26 cellular contexts compared by ENCODE assay signal in the genomic region with DNA sequence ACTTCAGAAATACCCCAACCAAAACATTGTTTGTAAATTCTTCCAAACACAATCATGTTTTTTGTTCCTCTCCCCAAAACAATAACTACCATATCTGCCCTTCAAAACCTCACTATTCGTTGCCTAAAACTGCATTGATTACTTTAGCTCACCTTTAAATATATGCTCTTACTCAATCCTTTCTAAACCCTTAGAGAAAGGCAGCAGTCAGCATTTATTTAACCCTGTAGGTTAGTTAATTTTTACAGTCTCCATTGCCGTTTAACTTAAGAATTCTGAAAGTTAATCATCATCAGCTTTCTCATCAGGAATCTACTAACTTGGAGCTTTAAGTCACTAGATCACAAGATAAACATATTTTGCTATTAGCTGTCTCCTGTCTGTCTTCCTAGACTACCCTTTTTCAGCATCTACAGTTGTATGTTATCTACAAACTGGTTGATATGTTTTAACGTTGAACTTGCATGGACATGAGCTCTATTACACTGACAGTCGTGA.
"Had no signal": no experiment of that assay in that cellular context is flagged by ENCODE, and none has a peak within 500 bp of the region (broad histone marks: within the 10 kb centered on the region; RNA-seq: fewer than 3 reads in every experiment).

No MANE protein-coding gene starts in this region.

- DNase-seq: activated CD4-positive, alpha-beta T cell treated with anti-CD3 and anti-CD28 coated beads for 4 hours; activated CD4-positive, alpha-beta T cell treated with anti-CD3 and anti-CD28 coated beads, Interleukin-2, amount 50 U/mL, for 4 hours; activated gamma-delta T cell; activated naive CD4-positive, alpha-beta T cell treated with anti-CD3 and anti-CD28 coated beads, Interleukin-2, amount 10 ng/mL, durations not matched to agents 7 days and 5 days; activated naive CD8-positive, alpha-beta T cell treated with anti-CD3 and anti-CD28 coated beads, Interleukin-2, amount 10 ng/mL, durations not matched to agents 7 days and 5 days; brain microvascular endothelial cell; caudate nucleus; cortex of kidney; effector memory CD8-positive, alpha-beta T cell; head of caudate nucleus; hippocampal formation; left ventricle myocardium inferior; mucosa of descending colon; ovary; stimulated activated CD4-positive, alpha-beta T cell treated with anti-CD3 and anti-CD28 coated beads, Interleukin-15, amount 100 ng/mL, for 24 hours; stimulated activated CD4-positive, alpha-beta T cell treated with anti-CD3 and anti-CD28 coated beads, Interleukin-2, amount 100 ng/mL, for 24 hours; stimulated activated naive CD4-positive, alpha-beta T cell; tibial artery; upper lobe of right lung had no signal

- ATAC-seq: effector memory CD8-positive, alpha-beta T cell; gastroesophageal sphincter; mucosa of descending colon; natural killer cell treated with Interleukin-12 subunit alpha and Interleukin-12 subunit beta and Interleukin-15 and Interleukin-18, amount 100 ng/mL, for 72 hours; upper lobe of right lung had no signal

- H3K4me3 ChIP-seq: ascending aorta, gastroesophageal sphincter, left ventricle myocardium inferior, lung, mucosa of descending colon, ovary, prostate gland, suprapubic skin, tibial artery, upper lobe of right lung had no signal

- H3K27me3 ChIP-seq: ascending aorta, brain microvascular endothelial cell, gastroesophageal sphincter, neutrophil, ovary, suprapubic skin, tibial artery, upper lobe of right lung had no signal

- H3K27ac ChIP-seq: ascending aorta, brain microvascular endothelial cell, gastroesophageal sphincter, left ventricle myocardium inferior, neutrophil, ovary, prostate gland, suprapubic skin, tibial artery, upper lobe of right lung had no signal

- H3K9me3 ChIP-seq: ascending aorta, gastroesophageal sphincter, mucosa of descending colon, neutrophil, ovary, prostate gland, suprapubic skin, tibial artery, upper lobe of right lung had no signal

- H3K4me1 ChIP-seq: ascending aorta, gastroesophageal sphincter, left ventricle myocardium inferior, prostate gland, suprapubic skin, tibial artery, upper lobe of right lung had no signal

- H3K36me3 ChIP-seq: ascending aorta, brain microvascular endothelial cell, gastroesophageal sphincter, left ventricle myocardium inferior, neutrophil, ovary, prostate gland, suprapubic skin, tibial artery, upper lobe of right lung had no signal
